1 cellular context compared by ENCODE assay signal in the genomic region with DNA sequence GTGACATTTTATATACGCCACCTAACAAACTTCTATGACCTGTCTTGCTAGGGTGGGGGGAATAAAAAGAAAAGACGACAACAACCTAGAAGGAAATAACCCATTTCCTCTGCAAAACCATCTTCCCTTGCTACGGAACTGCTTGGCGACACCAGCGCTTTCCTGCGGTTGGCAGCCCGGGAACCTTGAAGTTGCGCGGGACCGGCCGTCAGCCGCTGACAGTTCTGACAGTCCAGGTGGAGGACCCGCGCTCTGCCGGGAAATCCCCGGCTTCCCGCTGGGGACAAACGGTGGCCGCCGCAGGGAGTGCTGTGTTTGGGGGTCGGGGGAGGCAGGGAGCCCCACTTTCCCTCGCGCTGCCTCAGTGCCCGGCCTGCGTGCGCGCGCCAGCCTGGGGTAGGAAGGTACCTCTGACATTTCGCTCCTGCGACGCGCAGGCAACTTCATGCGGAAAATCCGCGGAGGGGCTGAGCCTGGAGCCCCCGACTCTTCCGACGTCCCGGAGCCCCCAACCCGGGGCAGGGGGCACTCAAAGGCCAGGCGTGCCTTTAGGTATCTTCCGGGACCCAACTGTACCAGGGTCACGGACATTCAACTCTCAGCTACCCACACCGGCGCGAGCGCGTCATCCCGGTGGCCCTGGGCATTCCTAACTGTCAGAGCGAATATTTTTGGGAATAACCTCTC.
A peak's percentile ranks its signal among the peaks of the same experiment; 100 is the strongest.
TF ChIP-seq lines count a peak whose summit lies in the region.

No MANE protein-coding gene starts in this region.

TF ChIP-seq in GM12878, 131 proteins besides CTCF, POLR2A, EP300 and RAD21 (continued from another document and continues in another):
- TF ChIP-seq, protein P1, sequence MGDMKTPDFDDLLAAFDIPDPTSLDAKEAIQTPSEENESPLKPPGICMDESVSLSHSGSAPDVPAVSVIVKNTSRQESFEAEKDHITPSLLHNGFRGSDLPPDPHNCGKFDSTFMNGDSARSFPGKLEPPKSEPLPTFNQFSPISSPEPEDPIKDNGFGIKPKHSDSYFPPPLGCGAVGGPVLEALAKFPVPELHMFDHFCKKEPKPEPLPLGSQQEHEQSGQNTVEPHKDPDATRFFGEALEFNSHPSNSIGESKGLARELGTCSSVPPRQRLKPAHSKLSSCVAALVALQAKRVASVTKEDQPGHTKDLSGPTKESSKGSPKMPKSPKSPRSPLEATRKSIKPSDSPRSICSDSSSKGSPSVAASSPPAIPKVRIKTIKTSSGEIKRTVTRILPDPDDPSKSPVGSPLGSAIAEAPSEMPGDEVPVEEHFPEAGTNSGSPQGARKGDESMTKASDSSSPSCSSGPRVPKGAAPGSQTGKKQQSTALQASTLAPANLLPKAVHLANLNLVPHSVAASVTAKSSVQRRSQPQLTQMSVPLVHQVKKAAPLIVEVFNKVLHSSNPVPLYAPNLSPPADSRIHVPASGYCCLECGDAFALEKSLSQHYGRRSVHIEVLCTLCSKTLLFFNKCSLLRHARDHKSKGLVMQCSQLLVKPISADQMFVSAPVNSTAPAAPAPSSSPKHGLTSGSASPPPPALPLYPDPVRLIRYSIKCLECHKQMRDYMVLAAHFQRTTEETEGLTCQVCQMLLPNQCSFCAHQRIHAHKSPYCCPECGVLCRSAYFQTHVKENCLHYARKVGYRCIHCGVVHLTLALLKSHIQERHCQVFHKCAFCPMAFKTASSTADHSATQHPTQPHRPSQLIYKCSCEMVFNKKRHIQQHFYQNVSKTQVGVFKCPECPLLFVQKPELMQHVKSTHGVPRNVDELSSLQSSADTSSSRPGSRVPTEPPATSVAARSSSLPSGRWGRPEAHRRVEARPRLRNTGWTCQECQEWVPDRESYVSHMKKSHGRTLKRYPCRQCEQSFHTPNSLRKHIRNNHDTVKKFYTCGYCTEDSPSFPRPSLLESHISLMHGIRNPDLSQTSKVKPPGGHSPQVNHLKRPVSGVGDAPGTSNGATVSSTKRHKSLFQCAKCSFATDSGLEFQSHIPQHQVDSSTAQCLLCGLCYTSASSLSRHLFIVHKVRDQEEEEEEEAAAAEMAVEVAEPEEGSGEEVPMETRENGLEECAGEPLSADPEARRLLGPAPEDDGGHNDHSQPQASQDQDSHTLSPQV (IDR thresholded peaks at IDR 0.05), result no peak
- TF ChIP-seq CREB1 (IDR thresholded peaks at IDR 0.05; ENCODE audit: low read depth) (no peak), MTA2 (IDR thresholded peaks at IDR 0.05; ENCODE audit: low read depth) (no peak), IRF4 (IDR thresholded peaks at IDR 0.05; ENCODE audit: low read depth, low read length) (no peak), USF2 (IDR thresholded peaks at IDR 0.05; ENCODE audit: borderline replicate concordance, low read depth, low read length) (no peak), ZNF274 (IDR thresholded peaks at IDR 0.05; ENCODE audit: insufficient read depth, insufficient read length) (no peak), TAF1 (IDR thresholded peaks at IDR 0.05; ENCODE audit: borderline replicate concordance, low read depth, low read length) (no peak), FOS (IDR thresholded peaks at IDR 0.05; ENCODE audit: borderline replicate concordance, extremely low read depth, insufficient read length) (no peak), ESRRA (IDR thresholded peaks at IDR 0.05; ENCODE audit: low read length) (no peak), CHD4 (IDR thresholded peaks at IDR 0.05) (no peak), SMAD5 (IDR thresholded peaks at IDR 0.05; ENCODE audit: low read depth) (no peak), ETV6 (conservative IDR thresholded peaks at IDR 0.05 in 1 of 2, IDR thresholded peaks at IDR 0.05 in 1 of 2; ENCODE audit: borderline replicate concordance in 1 of 2, low read depth in 1 of 2) (no peak), SMC3 (IDR thresholded peaks at IDR 0.05; ENCODE audit: borderline replicate concordance, low read length) (no peak), BHLHE40 (IDR thresholded peaks at IDR 0.05; ENCODE audit: borderline replicate concordance in 1 of 2, low read depth in 2 of 2, low read length in 1 of 2) (no peak), PAX8 (IDR thresholded peaks at IDR 0.05) (no peak), TBL1XR1 (IDR thresholded peaks at IDR 0.05; ENCODE audit: low read depth, low read length) (no peak), E2F4 (IDR thresholded peaks at IDR 0.05; ENCODE audit: low read depth, low read length) (no peak), MYB (IDR thresholded peaks at IDR 0.05; ENCODE audit: borderline replicate concordance, low read depth, low read length) (no peak), TCF7 (IDR thresholded peaks at IDR 0.05; ENCODE audit: borderline replicate concordance) (no peak; the same call in 1 of the 2 replicates), SUZ12 (IDR thresholded peaks at IDR 0.05; ENCODE audit: unreplicated experiment) (no peak), JUNB (IDR thresholded peaks at IDR 0.05) (no peak), ZZZ3 (IDR thresholded peaks at IDR 0.05; ENCODE audit: control insufficient read depth, insufficient read length, low read depth) (no peak), SP1 (IDR thresholded peaks at IDR 0.05; ENCODE audit: low read depth, low read length) (no peak), NR2F1 (conservative IDR thresholded peaks at IDR 0.05) (no peak), ATF3 (IDR thresholded peaks at IDR 0.05; ENCODE audit: borderline replicate concordance, extremely low read depth, low read depth, low read length) (no peak), STAT3 (IDR thresholded peaks at IDR 0.05; ENCODE audit: low read depth, low read length) (no peak), STAT1 (conservative IDR thresholded peaks at IDR 0.05) (no peak), TCF12 (IDR thresholded peaks at IDR 0.05; ENCODE audit: low read depth, low read length) (peak; percentile 52; the same call in 1 of the 2 replicates), FOXK2 (IDR thresholded peaks at IDR 0.05) (no peak), ZNF207 (IDR thresholded peaks at IDR 0.05; ENCODE audit: borderline replicate concordance) (no peak), PML (IDR thresholded peaks at IDR 0.05; ENCODE audit: low read length) (no peak), FOXM1 (IDR thresholded peaks at IDR 0.05; ENCODE audit: low read depth, low read length) (no peak)
- TF ChIP-seq, protein P2, sequence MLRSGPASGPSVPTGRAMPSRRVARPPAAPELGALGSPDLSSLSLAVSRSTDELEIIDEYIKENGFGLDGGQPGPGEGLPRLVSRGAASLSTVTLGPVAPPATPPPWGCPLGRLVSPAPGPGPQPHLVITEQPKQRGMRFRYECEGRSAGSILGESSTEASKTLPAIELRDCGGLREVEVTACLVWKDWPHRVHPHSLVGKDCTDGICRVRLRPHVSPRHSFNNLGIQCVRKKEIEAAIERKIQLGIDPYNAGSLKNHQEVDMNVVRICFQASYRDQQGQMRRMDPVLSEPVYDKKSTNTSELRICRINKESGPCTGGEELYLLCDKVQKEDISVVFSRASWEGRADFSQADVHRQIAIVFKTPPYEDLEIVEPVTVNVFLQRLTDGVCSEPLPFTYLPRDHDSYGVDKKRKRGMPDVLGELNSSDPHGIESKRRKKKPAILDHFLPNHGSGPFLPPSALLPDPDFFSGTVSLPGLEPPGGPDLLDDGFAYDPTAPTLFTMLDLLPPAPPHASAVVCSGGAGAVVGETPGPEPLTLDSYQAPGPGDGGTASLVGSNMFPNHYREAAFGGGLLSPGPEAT (IDR thresholded peaks at IDR 0.05; ENCODE audit: low read depth), result 0 out of 2 replicates have a peak, but pooled peaks have one; percentile 19
- TF ChIP-seq, protein P3, sequence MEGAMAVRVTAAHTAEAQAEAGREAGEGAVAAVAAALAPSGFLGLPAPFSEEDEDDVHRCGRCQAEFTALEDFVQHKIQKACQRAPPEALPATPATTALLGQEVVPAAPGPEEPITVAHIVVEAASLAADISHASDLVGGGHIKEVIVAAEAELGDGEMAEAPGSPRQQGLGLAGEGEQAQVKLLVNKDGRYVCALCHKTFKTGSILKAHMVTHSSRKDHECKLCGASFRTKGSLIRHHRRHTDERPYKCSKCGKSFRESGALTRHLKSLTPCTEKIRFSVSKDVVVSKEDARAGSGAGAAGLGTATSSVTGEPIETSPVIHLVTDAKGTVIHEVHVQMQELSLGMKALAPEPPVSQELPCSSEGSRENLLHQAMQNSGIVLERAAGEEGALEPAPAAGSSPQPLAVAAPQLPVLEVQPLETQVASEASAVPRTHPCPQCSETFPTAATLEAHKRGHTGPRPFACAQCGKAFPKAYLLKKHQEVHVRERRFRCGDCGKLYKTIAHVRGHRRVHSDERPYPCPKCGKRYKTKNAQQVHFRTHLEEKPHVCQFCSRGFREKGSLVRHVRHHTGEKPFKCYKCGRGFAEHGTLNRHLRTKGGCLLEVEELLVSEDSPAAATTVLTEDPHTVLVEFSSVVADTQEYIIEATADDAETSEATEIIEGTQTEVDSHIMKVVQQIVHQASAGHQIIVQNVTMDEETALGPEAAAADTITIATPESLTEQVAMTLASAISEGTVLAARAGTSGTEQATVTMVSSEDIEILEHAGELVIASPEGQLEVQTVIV (IDR thresholded peaks at IDR 0.05; ENCODE audit: borderline replicate concordance, partially characterized antibody), result no peak
- TF ChIP-seq, protein P4, sequence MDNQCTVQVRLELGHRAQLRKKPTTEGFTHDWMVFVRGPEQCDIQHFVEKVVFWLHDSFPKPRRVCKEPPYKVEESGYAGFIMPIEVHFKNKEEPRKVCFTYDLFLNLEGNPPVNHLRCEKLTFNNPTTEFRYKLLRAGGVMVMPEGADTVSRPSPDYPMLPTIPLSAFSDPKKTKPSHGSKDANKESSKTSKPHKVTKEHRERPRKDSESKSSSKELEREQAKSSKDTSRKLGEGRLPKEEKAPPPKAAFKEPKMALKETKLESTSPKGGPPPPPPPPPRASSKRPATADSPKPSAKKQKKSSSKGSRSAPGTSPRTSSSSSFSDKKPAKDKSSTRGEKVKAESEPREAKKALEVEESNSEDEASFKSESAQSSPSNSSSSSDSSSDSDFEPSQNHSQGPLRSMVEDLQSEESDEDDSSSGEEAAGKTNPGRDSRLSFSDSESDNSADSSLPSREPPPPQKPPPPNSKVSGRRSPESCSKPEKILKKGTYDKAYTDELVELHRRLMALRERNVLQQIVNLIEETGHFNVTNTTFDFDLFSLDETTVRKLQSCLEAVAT (IDR thresholded peaks at IDR 0.05), result 0 out of 2 replicates have a peak, but pooled peaks have one; percentile 21
- TF ChIP-seq, protein P5, sequence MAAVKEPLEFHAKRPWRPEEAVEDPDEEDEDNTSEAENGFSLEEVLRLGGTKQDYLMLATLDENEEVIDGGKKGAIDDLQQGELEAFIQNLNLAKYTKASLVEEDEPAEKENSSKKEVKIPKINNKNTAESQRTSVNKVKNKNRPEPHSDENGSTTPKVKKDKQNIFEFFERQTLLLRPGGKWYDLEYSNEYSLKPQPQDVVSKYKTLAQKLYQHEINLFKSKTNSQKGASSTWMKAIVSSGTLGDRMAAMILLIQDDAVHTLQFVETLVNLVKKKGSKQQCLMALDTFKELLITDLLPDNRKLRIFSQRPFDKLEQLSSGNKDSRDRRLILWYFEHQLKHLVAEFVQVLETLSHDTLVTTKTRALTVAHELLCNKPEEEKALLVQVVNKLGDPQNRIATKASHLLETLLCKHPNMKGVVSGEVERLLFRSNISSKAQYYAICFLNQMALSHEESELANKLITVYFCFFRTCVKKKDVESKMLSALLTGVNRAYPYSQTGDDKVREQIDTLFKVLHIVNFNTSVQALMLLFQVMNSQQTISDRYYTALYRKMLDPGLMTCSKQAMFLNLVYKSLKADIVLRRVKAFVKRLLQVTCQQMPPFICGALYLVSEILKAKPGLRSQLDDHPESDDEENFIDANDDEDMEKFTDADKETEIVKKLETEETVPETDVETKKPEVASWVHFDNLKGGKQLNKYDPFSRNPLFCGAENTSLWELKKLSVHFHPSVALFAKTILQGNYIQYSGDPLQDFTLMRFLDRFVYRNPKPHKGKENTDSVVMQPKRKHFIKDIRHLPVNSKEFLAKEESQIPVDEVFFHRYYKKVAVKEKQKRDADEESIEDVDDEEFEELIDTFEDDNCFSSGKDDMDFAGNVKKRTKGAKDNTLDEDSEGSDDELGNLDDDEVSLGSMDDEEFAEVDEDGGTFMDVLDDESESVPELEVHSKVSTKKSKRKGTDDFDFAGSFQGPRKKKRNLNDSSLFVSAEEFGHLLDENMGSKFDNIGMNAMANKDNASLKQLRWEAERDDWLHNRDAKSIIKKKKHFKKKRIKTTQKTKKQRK (IDR thresholded peaks at IDR 0.05; ENCODE audit: low read depth, low read length), result no peak
- TF ChIP-seq, protein P6, sequence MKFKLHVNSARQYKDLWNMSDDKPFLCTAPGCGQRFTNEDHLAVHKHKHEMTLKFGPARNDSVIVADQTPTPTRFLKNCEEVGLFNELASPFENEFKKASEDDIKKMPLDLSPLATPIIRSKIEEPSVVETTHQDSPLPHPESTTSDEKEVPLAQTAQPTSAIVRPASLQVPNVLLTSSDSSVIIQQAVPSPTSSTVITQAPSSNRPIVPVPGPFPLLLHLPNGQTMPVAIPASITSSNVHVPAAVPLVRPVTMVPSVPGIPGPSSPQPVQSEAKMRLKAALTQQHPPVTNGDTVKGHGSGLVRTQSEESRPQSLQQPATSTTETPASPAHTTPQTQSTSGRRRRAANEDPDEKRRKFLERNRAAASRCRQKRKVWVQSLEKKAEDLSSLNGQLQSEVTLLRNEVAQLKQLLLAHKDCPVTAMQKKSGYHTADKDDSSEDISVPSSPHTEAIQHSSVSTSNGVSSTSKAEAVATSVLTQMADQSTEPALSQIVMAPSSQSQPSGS (IDR thresholded peaks at IDR 0.05; ENCODE audit: low read length), result no peak
- TF ChIP-seq, protein P7, sequence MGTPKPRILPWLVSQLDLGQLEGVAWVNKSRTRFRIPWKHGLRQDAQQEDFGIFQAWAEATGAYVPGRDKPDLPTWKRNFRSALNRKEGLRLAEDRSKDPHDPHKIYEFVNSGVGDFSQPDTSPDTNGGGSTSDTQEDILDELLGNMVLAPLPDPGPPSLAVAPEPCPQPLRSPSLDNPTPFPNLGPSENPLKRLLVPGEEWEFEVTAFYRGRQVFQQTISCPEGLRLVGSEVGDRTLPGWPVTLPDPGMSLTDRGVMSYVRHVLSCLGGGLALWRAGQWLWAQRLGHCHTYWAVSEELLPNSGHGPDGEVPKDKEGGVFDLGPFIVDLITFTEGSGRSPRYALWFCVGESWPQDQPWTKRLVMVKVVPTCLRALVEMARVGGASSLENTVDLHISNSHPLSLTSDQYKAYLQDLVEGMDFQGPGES (IDR thresholded peaks at IDR 0.05), result no peak
